26 cellular contexts compared by ENCODE assay signal in the genomic region with DNA sequence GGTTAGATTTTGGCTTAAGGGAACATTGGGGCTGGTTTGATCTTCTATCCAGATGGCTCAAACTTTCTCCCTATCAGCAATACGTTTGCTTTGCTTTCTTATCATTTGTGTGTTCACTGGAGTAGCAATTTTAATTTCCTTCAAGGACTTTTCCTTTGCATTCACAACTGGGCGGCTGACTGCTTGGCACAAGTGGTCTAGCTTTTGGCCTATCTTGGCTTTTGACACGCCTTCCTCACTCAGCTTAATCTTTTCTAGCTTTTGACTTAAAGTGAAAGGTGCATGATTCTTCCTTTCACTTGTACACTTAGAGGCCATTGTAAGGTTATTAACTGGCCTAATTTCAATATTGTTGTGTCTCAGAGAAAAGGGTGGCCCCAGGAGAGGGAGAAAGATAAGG.
"Had no signal": no experiment of that assay in that cellular context is flagged by ENCODE, and none has a peak within 500 bp of the region (broad histone marks: within the 10 kb centered on the region; RNA-seq: fewer than 3 reads in every experiment).

No MANE protein-coding gene starts in this region.

- H3K4me1 Mint-ChIP-seq: activated naive CD8-positive, alpha-beta T cell treated with anti-CD3 and anti-CD28 coated beads, Interleukin-2, amount 10 ng/mL, durations not matched to agents 7 days and 5 days; stimulated activated memory B cell treated with anti-CD40 and anti-IgM and Interleukin-4, amounts not matched to agents 10 μg/mL and 1 μg/mL and 100 μg/mL, for 72 hours had no signal

- H3K36me3 Mint-ChIP-seq: activated CD4-positive, alpha-beta memory T cell treated with anti-CD3 and anti-CD28 coated beads for 36 hours; activated naive CD8-positive, alpha-beta T cell treated with anti-CD3 and anti-CD28 coated beads, Interleukin-2, amount 10 ng/mL, durations not matched to agents 7 days and 5 days; stimulated activated memory B cell treated with anti-CD40 and anti-IgM and Interleukin-4, amounts not matched to agents 10 μg/mL and 1 μg/mL and 100 μg/mL, for 72 hours had no signal

- H3K27ac ChIP-seq: right lobe of liver, thoracic aorta, upper lobe of right lung had no signal

- H3K27ac Mint-ChIP-seq: activated CD4-positive, alpha-beta memory T cell treated with anti-CD3 and anti-CD28 coated beads for 36 hours; activated naive CD4-positive, alpha-beta T cell treated with anti-CD3 and anti-CD28 coated beads for 36 hours; activated naive CD8-positive, alpha-beta T cell treated with anti-CD3 and anti-CD28 coated beads, Interleukin-2, amount 10 ng/mL, durations not matched to agents 7 days and 5 days; activated T-cell treated with anti-CD3 and anti-CD28 coated beads, Interleukin-2, amount 50 U/mL, for 72 hours; stimulated activated memory B cell treated with anti-CD40 and anti-IgM and Interleukin-4, amounts not matched to agents 10 μg/mL and 1 μg/mL and 100 μg/mL, for 72 hours had no signal

- H3K36me3 ChIP-seq: right lobe of liver, thoracic aorta, upper lobe of right lung had no signal

- H3K27me3 Mint-ChIP-seq: activated CD4-positive, alpha-beta memory T cell treated with anti-CD3 and anti-CD28 coated beads for 36 hours; activated naive CD8-positive, alpha-beta T cell treated with anti-CD3 and anti-CD28 coated beads, Interleukin-2, amount 10 ng/mL, durations not matched to agents 7 days and 5 days had no signal

- H3K9me3 ChIP-seq: right lobe of liver, thoracic aorta, upper lobe of right lung had no signal

- DNase-seq: activated CD4-positive, alpha-beta memory T cell treated with anti-CD3 and anti-CD28 coated beads for 36 hours; activated CD4-positive, alpha-beta T cell treated with anti-CD3 and anti-CD28 coated beads for 48 hours; activated effector memory CD4-positive, alpha-beta T cell treated with Interleukin-2 at 50 U/mL for 16 hours; activated naive CD4-positive, alpha-beta T cell treated with anti-CD3 and anti-CD28 coated beads for 36 hours; activated naive CD8-positive, alpha-beta T cell treated with anti-CD3 and anti-CD28 coated beads, Interleukin-2, amount 10 ng/mL, durations not matched to agents 7 days and 5 days; activated T-cell treated with anti-CD3 and anti-CD28 coated beads, Interleukin-2, amount 50 U/mL, for 72 hours; amniotic stem cell; cerebellar nuclear complex; cortex of kidney; erythroblast; foreskin fibroblast; kidney glomerular epithelial cell; left ventricle myocardium superior; mammary epithelial cell; midbrain; nucleus accumbens; posterior cingulate gyrus; right lobe of liver; stimulated activated CD4-positive, alpha-beta T cell treated with anti-CD3 and anti-CD28 coated beads, Interleukin-15, amount 100 ng/mL, for 24 hours; SW 1271; upper lobe of right lung had no signal

- ATAC-seq: activated T-cell treated with anti-CD3 and anti-CD28 coated beads, Interleukin-2, amount 50 U/mL, for 72 hours; left ventricle myocardium superior; right lobe of liver; stimulated activated memory B cell treated with anti-CD40 and anti-IgM and Interleukin-4, amounts not matched to agents 10 μg/mL and 1 μg/mL and 100 μg/mL, for 72 hours; upper lobe of right lung had no signal

- H3K27me3 ChIP-seq: right lobe of liver, upper lobe of right lung had no signal

- H3K4me3 ChIP-seq: right lobe of liver, smooth muscle cell, thoracic aorta, upper lobe of right lung had no signal

- H3K4me1 ChIP-seq: upper lobe of right lung had no signal

- H3K4me3 Mint-ChIP-seq: activated CD4-positive, alpha-beta memory T cell treated with anti-CD3 and anti-CD28 coated beads for 36 hours; activated naive CD4-positive, alpha-beta T cell treated with anti-CD3 and anti-CD28 coated beads for 36 hours; activated naive CD8-positive, alpha-beta T cell treated with anti-CD3 and anti-CD28 coated beads, Interleukin-2, amount 10 ng/mL, durations not matched to agents 7 days and 5 days; activated T-cell treated with anti-CD3 and anti-CD28 coated beads, Interleukin-2, amount 50 U/mL, for 72 hours; nephron; stimulated activated memory B cell treated with anti-CD40 and anti-IgM and Interleukin-4, amounts not matched to agents 10 μg/mL and 1 μg/mL and 100 μg/mL, for 72 hours had no signal

- FAIRE-seq: endometrium had no signal
